ENCODE assay signal across 9 cellular contexts in the genomic region with DNA sequence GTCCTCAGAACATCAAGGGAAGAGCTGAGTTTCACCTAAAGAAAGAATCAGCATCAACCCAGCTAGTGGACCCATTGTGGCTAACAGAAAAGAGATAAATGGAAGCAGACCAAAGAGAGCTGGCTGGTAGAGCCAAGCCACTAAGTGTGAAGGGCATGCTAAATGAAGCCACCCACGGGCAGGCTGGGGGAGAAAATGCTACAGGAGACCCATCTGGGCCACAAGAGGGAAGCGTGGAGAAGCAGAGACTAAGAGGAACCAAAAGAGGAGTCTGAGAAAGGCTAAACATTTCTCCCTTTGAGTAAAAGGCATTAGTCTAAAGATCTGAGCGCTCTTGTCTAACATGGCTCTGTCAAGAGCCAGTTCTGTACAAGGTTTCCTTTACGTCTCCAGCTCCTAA.
DNase-seq lines count a peak whose midpoint lies in the region; ATAC-seq lines count a peak whose summit lies in the region.
"Had no signal": no experiment of that assay in that cellular context is flagged by ENCODE, and none has a peak within 500 bp of the region (broad histone marks: within the 10 kb centered on the region; RNA-seq: fewer than 3 reads in every experiment).

No MANE protein-coding gene starts in this region.

- ATAC-seq in GM21576 (IDR thresholded peaks at IDR 0.05; ENCODE audit: unreplicated experiment) (peak; percentile 39), GM21619 (IDR thresholded peaks at IDR 0.05; ENCODE audit: unreplicated experiment) (no peak), GM21786 (IDR thresholded peaks at IDR 0.05; ENCODE audit: unreplicated experiment) (no peak)

- DNase-seq in SIG-M5 treated with dmso at 0.1 percent for 504 hours (lab: John Stamatoyannopoulos, UW; ENCODE audit: unreplicated experiment) (peak; percentile 55), SIG-M5 (lab: John Stamatoyannopoulos, UW) (no peak), OCI-M1 (lab: John Stamatoyannopoulos, UW) (peak; percentile 75), iPS-NIHi7 (ENCODE audit: extremely low spot score) (peak; percentile 39), NCI-H2081 (lab: John Stamatoyannopoulos, UW) (no peak)
- DNase-seq: NCI-H1694 treated with DMSO at 0.1 percent for 48 hours had no signal

Comparison
In these comparisons a context has a peak if more than half of its experiments do, and no peak if none do; other contexts are left out.
1. DNase-seq: peak in SIG-M5 treated with dmso at 0.1 percent for 504 hours (single experiment), OCI-M1 (single experiment) and iPS-NIHi7 (single experiment); none in SIG-M5 (single experiment) and NCI-H2081 (0 of 2).